Comparison of ENCODE assay signal across 11 cellular contexts in genomic region chr9:16458696-16459420, GRCh38.
A peak's percentile ranks its signal among the peaks of the same experiment; 100 is the strongest.
DNase-seq lines count a peak whose midpoint lies in the region; ATAC-seq and TF ChIP-seq lines count a peak whose summit lies in the region.
"Had no signal": no experiment of that assay in that cellular context is flagged by ENCODE, and none has a peak within 500 bp of the region (broad histone marks: within the 10 kb centered on the region; RNA-seq: fewer than 3 reads in every experiment).

No MANE protein-coding gene starts in this region.

- in situ Hi-C loops in mammary epithelial cell (cut with MboI; ENCODE audit: low sequenced_read_pairs in 2 of 2) = no loop called here

- H3K4me1 ChIP-seq in mammary epithelial cell (ENCODE audit: insufficient read depth, low read length) = peaks cover 10% of the 10 kb centered on the region
- H3K4me1 ChIP-seq: left ventricle myocardium inferior had no signal

- H2AFZ ChIP-seq in mammary epithelial cell (ENCODE audit: low read depth, low read length) = peak overlapping the region; percentile 25

- H3K27ac ChIP-seq in mammary epithelial cell (ENCODE audit: insufficient read depth, low read depth, low read length) = no peak overlapping the region
- H3K27ac ChIP-seq: left ventricle myocardium inferior had no signal

- intact Hi-C loops in mammary epithelial cell (cut with micrococcal nuclease) = no loop called here

- H3K4me2 ChIP-seq in mammary epithelial cell (ENCODE audit: insufficient read depth, low read depth, low read length) = no peak overlapping the region

- CTCF ChIA-PET in mammary epithelial cell (lab: Charles Lee; ENCODE audit: low non-redundant PET) = no interaction called here

- DNase-seq in mammary epithelial cell = peak; percentile 73
- peak; percentile 55 for DNase-seq in renal cortical epithelial cell (ENCODE audit: low read depth)
- DNase-seq in HT-29 (ENCODE audit: low spot score) = no peak
- no peak for DNase-seq in Ammon's horn (ENCODE audit: low spot score)
- no peak for DNase-seq in NCI-H2029 (lab: John Stamatoyannopoulos, UW)
- DNase-seq: activated CD8-positive, alpha-beta memory T cell treated with anti-CD3 and anti-CD28 coated beads, Interleukin-2, amount 50 U/mL, for 4 hours; effector CD4-positive, alpha-beta T cell; GF-D8; left ventricle myocardium inferior had no signal

- peak; percentile 69 for ATAC-seq in GM18907 (IDR thresholded peaks at IDR 0.05; ENCODE audit: unreplicated experiment)
- peak; percentile 54 for ATAC-seq in HG03354 (IDR thresholded peaks at IDR 0.05; ENCODE audit: poor library complexity, severe bottlenecking, unreplicated experiment)

- H3K4me3 ChIP-seq in mammary epithelial cell (replicated peaks in 1 of 3; ENCODE audit: insufficient read depth in 1 of 3, low read depth in 2 of 3, low read length in 3 of 3) = no peak overlapping the region
- H3K4me3 ChIP-seq: left ventricle myocardium inferior had no signal

- H3K27me3 ChIP-seq in mammary epithelial cell (ENCODE audit: insufficient read depth, low read length) = no peaks in the 10 kb centered on the region

- dilution Hi-C loops in mammary epithelial cell (cut with HindIII; ENCODE audit: low sequenced_read_pairs) = no loop called here

- H3K9me3 ChIP-seq in mammary epithelial cell (replicated peaks; ENCODE audit: insufficient read depth, low read length) = no peaks in the 10 kb centered on the region
- H3K9me3 ChIP-seq: left ventricle myocardium inferior had no signal

- no peaks in the 10 kb centered on the region for H3K36me3 ChIP-seq in mammary epithelial cell (ENCODE audit: insufficient read depth, low read length)
- H3K36me3 ChIP-seq: left ventricle myocardium inferior had no signal

- no peak overlapping the region for H3K9ac ChIP-seq in mammary epithelial cell (ENCODE audit: insufficient read depth, low read length)

- no peak for TF ChIP-seq CTCF in mammary epithelial cell (conservative IDR thresholded peaks at IDR 0.05 in 1 of 2, IDR thresholded peaks at IDR 0.05 in 1 of 2; ENCODE audit: extremely low read depth in 1 of 2, insufficient read depth in 1 of 2, low read depth in 1 of 2, low read length in 2 of 2)

- H4K20me1 ChIP-seq in mammary epithelial cell (ENCODE audit: insufficient read depth, low read length) = no peaks in the 10 kb centered on the region

- WGBS in mammary epithelial cell (ENCODE audit: low coverage, missing lambda C conversion rate) = 66% methylated on average over 6 of the region's 6 CpGs

- no TSS peak for BruUV-seq in mammary epithelial cell (replicated peaks; lab: Mats Ljungman, UMichigan)

- H3K79me2 ChIP-seq in mammary epithelial cell (ENCODE audit: insufficient read depth, low read length) = no peaks in the 10 kb centered on the region

Comparison
In these comparisons a context has a peak if more than half of its experiments do, and no peak if none do; other contexts are left out.
1. DNase-seq: peak in mammary epithelial cell (single experiment) and renal cortical epithelial cell (single experiment); none in HT-29 (single experiment), Ammon's horn (single experiment) and NCI-H2029 (single experiment).